ENCODE assay signal across 13 cellular contexts in the genomic region with DNA sequence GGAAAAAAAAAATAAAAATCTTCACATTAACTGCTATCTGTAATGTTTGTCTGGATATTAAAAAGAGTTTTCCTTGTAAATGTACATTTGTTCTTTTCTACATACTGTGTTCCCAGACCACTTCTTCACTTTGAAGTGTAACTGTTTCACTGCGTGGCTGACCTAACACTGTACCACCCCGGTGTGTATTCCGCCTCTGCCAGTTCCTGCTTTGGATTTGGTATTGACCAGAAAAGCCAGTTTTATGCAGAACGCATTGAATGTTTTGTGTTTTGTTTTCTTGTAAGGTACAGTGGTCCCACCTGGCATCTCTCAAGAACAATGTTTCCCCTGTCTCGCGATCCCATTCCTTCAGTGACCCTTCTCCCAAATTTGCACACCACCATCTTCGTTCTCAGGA.
"Had no signal": no experiment of that assay in that cellular context is flagged by ENCODE, and none has a peak within 500 bp of the region (broad histone marks: within the 10 kb centered on the region; RNA-seq: fewer than 3 reads in every experiment).

No MANE protein-coding gene starts in this region.

- H3K27me3 Mint-ChIP-seq: naive thymus-derived CD8-positive, alpha-beta T cell had no signal

- H3K4me3 ChIP-seq: heart left ventricle had no signal

- ATAC-seq: heart left ventricle; left colon; naive thymus-derived CD8-positive, alpha-beta T cell had no signal

- H3K27me3 ChIP-seq: heart left ventricle had no signal

- H3K4me3 Mint-ChIP-seq: naive thymus-derived CD8-positive, alpha-beta T cell had no signal

- DNase-seq: cortex of kidney; effector memory CD4-positive, alpha-beta T cell; erythroblast; foreskin melanocyte; heart left ventricle; hippocampal formation; left colon; naive thymus-derived CD8-positive, alpha-beta T cell; posterior cingulate gyrus; small intestine; stimulated activated CD4-positive, alpha-beta T cell treated with anti-CD3 and anti-CD28 coated beads, Interleukin-2, amount 100 ng/mL, for 48 hours; stimulated activated naive CD4-positive, alpha-beta T cell treated with Interleukin-2 at 50 U/mL for 16 hours; trophoblast cell had no signal

- H3K9me3 Mint-ChIP-seq: naive thymus-derived CD8-positive, alpha-beta T cell had no signal

- H3K9me3 ChIP-seq: heart left ventricle had no signal
